ENCODE assay signal across 7 cellular contexts in the genomic region with DNA sequence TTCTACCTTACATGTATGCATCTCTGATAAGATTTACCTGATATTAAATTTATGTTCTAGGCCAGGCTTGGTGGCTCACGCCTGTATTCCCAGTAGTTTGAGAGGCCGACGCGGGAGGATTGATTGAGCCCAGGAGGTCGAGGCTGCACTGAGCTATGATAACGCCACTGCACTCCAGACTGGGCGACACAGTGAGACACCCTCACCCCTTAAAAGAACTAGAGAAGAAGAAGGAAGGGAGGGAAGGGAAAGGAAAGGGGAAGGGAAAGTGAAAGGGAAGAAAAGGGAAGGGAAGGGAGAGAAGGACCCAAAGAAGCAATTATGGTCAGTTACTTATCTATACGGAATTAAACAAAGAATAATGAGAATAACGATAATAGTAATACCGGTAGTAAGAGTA. TPM values are rescaled to one million over a fixed set of nuclear protein-coding genes. Genes with fewer than 3 reads are reported as not detected.
DNase-seq lines count a peak whose midpoint lies in the region; TF ChIP-seq lines count a peak whose summit lies in the region.

No MANE protein-coding gene starts in this region.

- H3K4me3 Mint-ChIP-seq in HFFc6, result peak overlapping the region; percentile 92

- H3K4me2 ChIP-seq in smooth muscle cell, result peak overlapping the region; percentile 89

- peaks cover 20% of the 10 kb centered on the region for H3K4me1 Mint-ChIP-seq in HFFc6 (ENCODE audit: low read depth)

- H3K79me2 ChIP-seq in smooth muscle cell (ENCODE audit: low read depth), result no peaks in the 10 kb centered on the region

- no peaks in the 10 kb centered on the region for H4K20me1 ChIP-seq in smooth muscle cell (ENCODE audit: low read depth)

- 87% methylated on average over 10 of the region's 10 CpGs for WGBS in smooth muscle cell (ENCODE audit: low lambda C conversion rate)

- H3K9me3 ChIP-seq in SJCRH30 (replicated peaks) (peaks cover 4% of the 10 kb centered on the region; the same call in 1 of the 2 replicates), right atrium auricular region (no peaks in the 10 kb centered on the region), smooth muscle cell (replicated peaks; ENCODE audit: low read depth) (no peaks in the 10 kb centered on the region)

- H2AFZ ChIP-seq in smooth muscle cell (ENCODE audit: low read depth), result peak overlapping the region; percentile 97

- TF ChIP-seq CTCF in HFFc6 (IDR thresholded peaks at IDR 0.05) (no peak), right atrium auricular region (IDR thresholded peaks at IDR 0.05) (no peak), smooth muscle cell (IDR thresholded peaks at IDR 0.05; ENCODE audit: borderline replicate concordance, insufficient read depth, poor library complexity, severe bottlenecking) (no peak)

- H3F3A ChIP-seq in smooth muscle cell (ENCODE audit: low read depth), result peaks cover 9% of the 10 kb centered on the region

- H3K4me3 ChIP-seq in SJCRH30, result peak overlapping the region; percentile 88
- H3K4me3 ChIP-seq in right atrium auricular region, result peak overlapping the region; percentile 80 to 86
- H3K4me3 ChIP-seq in smooth muscle cell, result peak overlapping the region; percentile 86

- no peaks in the 10 kb centered on the region for H3K9me3 Mint-ChIP-seq in HFFc6

- H3K27me3 ChIP-seq in SJCRH30, result no peaks in the 10 kb centered on the region
- no peaks in the 10 kb centered on the region for H3K27me3 ChIP-seq in right atrium auricular region
- H3K27me3 ChIP-seq in smooth muscle cell (ENCODE audit: low read depth), result no peaks in the 10 kb centered on the region

- DNase-seq in HFFc6 (no peak), SJCRH30 (peak in 1 of 2 experiments; percentile 20), right atrium auricular region (ENCODE audit: low spot score) (no peak), smooth muscle cell (lab: John Stamatoyannopoulos, UW; ENCODE audit: unreplicated experiment) (no peak), midbrain (lab: John Stamatoyannopoulos, UW) (no peak), amygdala (lab: John Stamatoyannopoulos, UW) (no peak), NCI-H1436 (lab: John Stamatoyannopoulos, UW) (no peak)

- H3K27ac ChIP-seq in SJCRH30, result peak overlapping the region; percentile 90; the same call in 1 of the 2 replicates
- H3K27ac ChIP-seq in right atrium auricular region, result peak overlapping the region; percentile 92 to 94
- peak overlapping the region; percentile 96 for H3K27ac ChIP-seq in smooth muscle cell (ENCODE audit: low read depth)

- H3K36me3 Mint-ChIP-seq in HFFc6 (ENCODE audit: low read depth), result peaks cover 12% of the 10 kb centered on the region

- H3K4me1 ChIP-seq in SJCRH30 (no peaks in the 10 kb centered on the region), right atrium auricular region (peaks cover 0 to 23% of the 10 kb centered on the region in 2 donors), smooth muscle cell (ENCODE audit: low read depth) (peaks cover 6% of the 10 kb centered on the region)

- H3K9ac ChIP-seq in smooth muscle cell (ENCODE audit: low read depth), result no peak overlapping the region

- peaks cover 2% of the 10 kb centered on the region; the same call in 1 of the 2 replicates for H3K27me3 Mint-ChIP-seq in HFFc6 (ENCODE audit: insufficient read depth)

- peak overlapping the region; percentile 95 for H3K27ac Mint-ChIP-seq in HFFc6

- peaks cover 5% of the 10 kb centered on the region for H3K36me3 ChIP-seq in SJCRH30
- no peaks in the 10 kb centered on the region for H3K36me3 ChIP-seq in right atrium auricular region
- no peaks in the 10 kb centered on the region for H3K36me3 ChIP-seq in smooth muscle cell (ENCODE audit: low read depth)

RNA-seq across cellular contexts. Expression of a gene that starts 1.2 kb away (rescaled TPM):
- 10 to 100 TPM; 16.7 to 19.0 (median 18.1) TPM for total RNA-seq in HFFc6 (2021; fragmentation: NEBNext Ultra II Directional; extraction: Animal tissue kit (Norgen Biotek cat#: 25700))
- total RNA-seq in SJCRH30 (2014; rRNA removed; shearing (Covaris generic)), result 35.4 and 37.0 TPM in 2 replicates
- total RNA-seq in right atrium auricular region, result 10 to 100 TPM; 23.7 to 32.0 TPM
- 22.8 and 25.2 TPM in 2 replicates for total RNA-seq in smooth muscle cell
- polyA plus RNA-seq in smooth muscle cell, result 14.2 and 18.3 TPM in 2 replicates
